9 cellular contexts compared by ENCODE assay signal in the genomic region with DNA sequence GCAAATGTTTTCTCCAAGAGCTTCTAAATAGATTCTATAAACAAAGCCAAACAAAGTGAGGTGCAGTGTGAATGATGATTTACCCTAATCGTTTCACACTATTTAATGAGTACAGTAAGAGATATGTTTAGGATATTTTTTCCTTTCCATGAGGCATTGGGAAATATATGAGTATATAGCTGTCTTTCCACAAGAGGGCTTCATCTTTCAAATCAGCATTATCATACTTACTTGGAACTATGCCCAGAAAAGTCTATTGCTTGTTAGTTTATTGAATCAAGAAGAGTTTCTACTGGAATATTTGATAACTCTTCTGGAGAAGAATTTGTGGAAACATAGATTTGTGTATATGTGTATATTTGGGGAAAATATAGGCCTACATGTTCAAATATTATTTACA.
DNase-seq lines count a peak whose midpoint lies in the region; ATAC-seq and TF ChIP-seq lines count a peak whose summit lies in the region.
"Had no signal": no experiment of that assay in that cellular context is flagged by ENCODE, and none has a peak within 500 bp of the region (broad histone marks: within the 10 kb centered on the region; RNA-seq: fewer than 3 reads in every experiment).

No MANE protein-coding gene starts in this region.

- no peaks in the 10 kb centered on the region for H3K27me3 ChIP-seq in adipocyte (replicated peaks; ENCODE audit: control insufficient read depth, insufficient read depth, low read length)

- H3K9ac ChIP-seq in adipocyte (ENCODE audit: low read length) = no peak overlapping the region
- H3K9ac ChIP-seq: KMS-11 had no signal

- H3K4me3 ChIP-seq in adipocyte (ENCODE audit: low read length) = no peak overlapping the region

- H3K9me3 Mint-ChIP-seq in nephron = no peaks in the 10 kb centered on the region

- H3K4me1 Mint-ChIP-seq in nephron = peaks cover 13% of the 10 kb centered on the region

- no peaks in the 10 kb centered on the region for H3K4me1 ChIP-seq in adipocyte (ENCODE audit: control insufficient read depth, insufficient read depth, low read length)

- no peak overlapping the region for H3K27ac ChIP-seq in substantia nigra (ENCODE audit: low read depth, low read length, poor library complexity, severe bottlenecking)
- H3K27ac ChIP-seq: KMS-11 had no signal

- no peak overlapping the region for H3K4me3 Mint-ChIP-seq in nephron

- H3K27ac Mint-ChIP-seq in nephron = peak overlapping the region in 2 of 3 experiments; percentile 72 to 82
- H3K27ac Mint-ChIP-seq: progenitor cell of endocrine pancreas had no signal

- H3K27me3 Mint-ChIP-seq in nephron (ENCODE audit: low read depth) = no peaks in the 10 kb centered on the region
- H3K27me3 Mint-ChIP-seq: progenitor cell of endocrine pancreas had no signal

- DNase-seq in HCEC 1CT (peak; percentile 6), NCI-H2107 (lab: John Stamatoyannopoulos, UW) (peak; percentile 23), adipocyte (ENCODE audit: low read depth) (peak; percentile 93), substantia nigra (lab: John Stamatoyannopoulos, UW) (no peak), NCI-H146 (lab: John Stamatoyannopoulos, UW) (no peak)

- H3K36me3 ChIP-seq in adipocyte (ENCODE audit: control insufficient read depth, insufficient read depth, low read length, severe bottlenecking) = no peaks in the 10 kb centered on the region

- H3K9me3 ChIP-seq in adipocyte (ENCODE audit: control insufficient read depth, low read length) = no peaks in the 10 kb centered on the region

- no peak for ATAC-seq in GM19035 (IDR thresholded peaks at IDR 0.05; ENCODE audit: unreplicated experiment)

- H3K36me3 Mint-ChIP-seq in nephron (ENCODE audit: low read depth) = no peaks in the 10 kb centered on the region

- peak; percentile 24 to 27 (median 27) for TF ChIP-seq CTCF in nephron (IDR thresholded peaks at IDR 0.05; ENCODE audit: unreplicated experiment in 3 of 3)

Comparison
In these comparisons a context has a peak if more than half of its experiments do, and no peak if none do; other contexts are left out.
1. DNase-seq: peak in HCEC 1CT (single experiment), NCI-H2107 (single experiment) and adipocyte (single experiment); none in substantia nigra (0 of 49) and NCI-H146 (single experiment).